3 cellular contexts compared by ENCODE assay signal in the genomic region with DNA sequence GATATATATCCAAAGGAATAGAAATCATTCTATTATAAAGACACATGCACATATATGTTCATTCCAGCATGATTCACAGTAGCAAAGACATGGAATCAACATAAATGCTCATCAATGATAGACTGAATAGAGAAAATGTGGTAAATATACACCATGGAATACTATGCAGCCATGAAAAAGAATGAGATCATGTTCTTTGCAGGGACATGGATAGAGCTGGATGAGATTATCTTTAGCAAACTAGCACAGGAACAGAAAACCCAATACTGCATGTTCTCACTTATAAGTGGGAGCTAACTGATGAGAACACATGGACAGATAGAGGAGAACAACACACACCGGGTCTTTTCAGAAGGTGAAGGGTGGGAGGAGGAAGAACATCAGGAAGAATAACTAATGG.
A peak's percentile ranks its signal among the peaks of the same experiment; 100 is the strongest.
TF ChIP-seq lines count a peak whose summit lies in the region.

No MANE protein-coding gene starts in this region.

TF ChIP-seq in HEK293, 187 proteins besides CTCF, POLR2A, EP300 and RAD21:
- TF ChIP-seq, protein P1, sequence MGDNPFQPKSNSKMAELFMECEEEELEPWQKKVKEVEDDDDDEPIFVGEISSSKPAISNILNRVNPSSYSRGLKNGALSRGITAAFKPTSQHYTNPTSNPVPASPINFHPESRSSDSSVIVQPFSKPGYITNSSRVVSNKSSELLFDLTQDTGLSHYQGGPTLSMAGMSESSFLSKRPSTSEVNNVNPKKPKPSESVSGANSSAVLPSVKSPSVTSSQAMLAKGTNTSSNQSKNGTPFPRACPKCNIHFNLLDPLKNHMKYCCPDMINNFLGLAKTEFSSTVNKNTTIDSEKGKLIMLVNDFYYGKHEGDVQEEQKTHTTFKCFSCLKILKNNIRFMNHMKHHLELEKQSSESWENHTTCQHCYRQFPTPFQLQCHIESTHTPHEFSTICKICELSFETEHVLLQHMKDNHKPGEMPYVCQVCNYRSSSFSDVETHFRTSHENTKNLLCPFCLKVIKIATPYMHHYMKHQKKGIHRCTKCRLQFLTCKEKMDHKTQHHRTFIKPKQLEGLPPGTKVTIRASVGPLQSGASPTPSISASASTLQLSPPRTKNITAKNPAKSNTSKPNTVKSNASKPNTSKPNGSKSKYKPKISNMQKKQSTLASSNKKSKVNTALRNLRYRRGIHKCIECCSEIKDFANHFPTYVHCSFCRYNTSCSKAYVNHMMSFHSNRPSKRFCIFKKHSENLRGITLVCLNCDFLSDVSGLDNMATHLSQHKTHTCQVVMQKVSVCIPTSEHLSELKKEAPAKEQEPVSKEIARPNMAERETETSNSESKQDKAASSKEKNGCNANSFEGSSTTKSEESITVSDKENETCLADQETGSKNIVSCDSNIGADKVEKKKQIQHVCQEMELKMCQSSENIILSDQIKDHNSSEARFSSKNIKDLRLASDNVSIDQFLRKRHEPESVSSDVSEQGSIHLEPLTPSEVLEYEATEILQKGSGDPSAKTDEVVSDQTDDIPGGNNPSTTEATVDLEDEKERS (tag by site-specific recombination; IDR thresholded peaks at IDR 0.05): peak; percentile 65; the same call in 1 of the 2 replicates
- no peak for TF ChIP-seq ZBTB20 (tag by site-specific recombination; IDR thresholded peaks at IDR 0.05)
- TF ChIP-seq ZNF146 (tag by site-specific recombination; IDR thresholded peaks at IDR 0.05): peak; percentile 87

TF ChIP-seq in K562, 482 proteins besides CTCF, POLR2A, EP300 and RAD21 (continues in another document):
- TF ChIP-seq, protein P2, sequence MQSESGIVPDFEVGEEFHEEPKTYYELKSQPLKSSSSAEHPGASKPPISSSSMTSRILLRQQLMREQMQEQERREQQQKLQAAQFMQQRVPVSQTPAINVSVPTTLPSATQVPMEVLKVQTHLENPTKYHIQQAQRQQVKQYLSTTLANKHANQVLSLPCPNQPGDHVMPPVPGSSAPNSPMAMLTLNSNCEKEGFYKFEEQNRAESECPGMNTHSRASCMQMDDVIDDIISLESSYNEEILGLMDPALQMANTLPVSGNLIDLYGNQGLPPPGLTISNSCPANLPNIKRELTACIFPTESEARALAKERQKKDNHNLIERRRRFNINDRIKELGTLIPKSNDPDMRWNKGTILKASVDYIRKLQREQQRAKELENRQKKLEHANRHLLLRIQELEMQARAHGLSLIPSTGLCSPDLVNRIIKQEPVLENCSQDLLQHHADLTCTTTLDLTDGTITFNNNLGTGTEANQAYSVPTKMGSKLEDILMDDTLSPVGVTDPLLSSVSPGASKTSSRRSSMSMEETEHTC (IDR thresholded peaks at IDR 0.05): no peak
- peak; percentile 45 for TF ChIP-seq RBM25 (IDR thresholded peaks at IDR 0.05; ENCODE audit: low read depth, low read length, severe bottlenecking)
- TF ChIP-seq PHF21A (IDR thresholded peaks at IDR 0.05; ENCODE audit: borderline replicate concordance, low read depth): no peak
- TF ChIP-seq IFI16 (CRISPR knock-in tag; IDR thresholded peaks at IDR 0.05): no peak
- TF ChIP-seq ETV1 (tag; conservative IDR thresholded peaks at IDR 0.05; ENCODE audit: low read depth): no peak
- TF ChIP-seq ZBED1 (IDR thresholded peaks at IDR 0.05): no peak
- no peak for TF ChIP-seq ZBTB8A (IDR thresholded peaks at IDR 0.05; ENCODE audit: partially characterized antibody)
- TF ChIP-seq ZNF384 (IDR thresholded peaks at IDR 0.05; ENCODE audit: low read depth, low read length): no peak
- TF ChIP-seq, protein P3, sequence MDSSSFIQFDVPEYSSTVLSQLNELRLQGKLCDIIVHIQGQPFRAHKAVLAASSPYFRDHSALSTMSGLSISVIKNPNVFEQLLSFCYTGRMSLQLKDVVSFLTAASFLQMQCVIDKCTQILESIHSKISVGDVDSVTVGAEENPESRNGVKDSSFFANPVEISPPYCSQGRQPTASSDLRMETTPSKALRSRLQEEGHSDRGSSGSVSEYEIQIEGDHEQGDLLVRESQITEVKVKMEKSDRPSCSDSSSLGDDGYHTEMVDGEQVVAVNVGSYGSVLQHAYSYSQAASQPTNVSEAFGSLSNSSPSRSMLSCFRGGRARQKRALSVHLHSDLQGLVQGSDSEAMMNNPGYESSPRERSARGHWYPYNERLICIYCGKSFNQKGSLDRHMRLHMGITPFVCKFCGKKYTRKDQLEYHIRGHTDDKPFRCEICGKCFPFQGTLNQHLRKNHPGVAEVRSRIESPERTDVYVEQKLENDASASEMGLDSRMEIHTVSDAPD (CRISPR knock-in tag; IDR thresholded peaks at IDR 0.05): no peak
- no peak for TF ChIP-seq FOSL1 (tag; conservative IDR thresholded peaks at IDR 0.05)
- TF ChIP-seq, protein P4, sequence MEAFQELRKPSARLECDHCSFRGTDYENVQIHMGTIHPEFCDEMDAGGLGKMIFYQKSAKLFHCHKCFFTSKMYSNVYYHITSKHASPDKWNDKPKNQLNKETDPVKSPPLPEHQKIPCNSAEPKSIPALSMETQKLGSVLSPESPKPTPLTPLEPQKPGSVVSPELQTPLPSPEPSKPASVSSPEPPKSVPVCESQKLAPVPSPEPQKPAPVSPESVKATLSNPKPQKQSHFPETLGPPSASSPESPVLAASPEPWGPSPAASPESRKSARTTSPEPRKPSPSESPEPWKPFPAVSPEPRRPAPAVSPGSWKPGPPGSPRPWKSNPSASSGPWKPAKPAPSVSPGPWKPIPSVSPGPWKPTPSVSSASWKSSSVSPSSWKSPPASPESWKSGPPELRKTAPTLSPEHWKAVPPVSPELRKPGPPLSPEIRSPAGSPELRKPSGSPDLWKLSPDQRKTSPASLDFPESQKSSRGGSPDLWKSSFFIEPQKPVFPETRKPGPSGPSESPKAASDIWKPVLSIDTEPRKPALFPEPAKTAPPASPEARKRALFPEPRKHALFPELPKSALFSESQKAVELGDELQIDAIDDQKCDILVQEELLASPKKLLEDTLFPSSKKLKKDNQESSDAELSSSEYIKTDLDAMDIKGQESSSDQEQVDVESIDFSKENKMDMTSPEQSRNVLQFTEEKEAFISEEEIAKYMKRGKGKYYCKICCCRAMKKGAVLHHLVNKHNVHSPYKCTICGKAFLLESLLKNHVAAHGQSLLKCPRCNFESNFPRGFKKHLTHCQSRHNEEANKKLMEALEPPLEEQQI (IDR thresholded peaks at IDR 0.05): no peak
- no peak for TF ChIP-seq TAF1 (IDR thresholded peaks at IDR 0.05; ENCODE audit: control insufficient read depth, extremely low read depth, insufficient read depth, low read length, severe bottlenecking)
- TF ChIP-seq, protein P5, sequence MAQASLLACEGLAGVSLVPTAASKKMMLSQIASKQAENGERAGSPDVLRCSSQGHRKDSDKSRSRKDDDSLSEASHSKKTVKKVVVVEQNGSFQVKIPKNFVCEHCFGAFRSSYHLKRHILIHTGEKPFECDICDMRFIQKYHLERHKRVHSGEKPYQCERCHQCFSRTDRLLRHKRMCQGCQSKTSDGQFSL (CRISPR knock-in tag; IDR thresholded peaks at IDR 0.05): no peak
- TF ChIP-seq, protein P5 (tag; IDR thresholded peaks at IDR 0.05): no peak
- TF ChIP-seq ZNF23 (CRISPR knock-in tag; IDR thresholded peaks at IDR 0.05): no peak

TF ChIP-seq in H1, 55 proteins besides CTCF, POLR2A, EP300 and RAD21:
- TF ChIP-seq CHD2 (IDR thresholded peaks at IDR 0.05; ENCODE audit: low read length) (no peak), TBP (IDR thresholded peaks at IDR 0.05; ENCODE audit: low read depth, low read length) (no peak), TAF7 (optimal IDR thresholded peaks at IDR 0.05; ENCODE audit: borderline replicate concordance, low read depth, low read length) (no peak), ASH2L (IDR thresholded peaks at IDR 0.05; ENCODE audit: low read length) (no peak), NRF1 (IDR thresholded peaks at IDR 0.05; ENCODE audit: low read depth, low read length) (no peak), CEBPB (IDR thresholded peaks at IDR 0.05; ENCODE audit: low read depth, low read length) (no peak), SP2 (IDR thresholded peaks at IDR 0.05; ENCODE audit: low read length) (no peak), YY1 (IDR thresholded peaks at IDR 0.05; ENCODE audit: low read depth, low read length) (no peak), POU5F1 (IDR thresholded peaks at IDR 0.05; ENCODE audit: low read depth, low read length) (no peak), BCL11A (IDR thresholded peaks at IDR 0.05; ENCODE audit: low read depth in 2 of 2, low read length in 2 of 2) (no peak), BRCA1 (IDR thresholded peaks at IDR 0.05; ENCODE audit: low read depth, low read length) (no peak), KDM4A (IDR thresholded peaks at IDR 0.05; ENCODE audit: low read depth, low read length, severe bottlenecking) (no peak), SAP30 (IDR thresholded peaks at IDR 0.05; ENCODE audit: insufficient read depth, insufficient replicate concordance, low read length) (no peak), ZNF274 (IDR thresholded peaks at IDR 0.05; ENCODE audit: borderline replicate concordance, extremely low read depth, low read length) (no peak), RFX5 (IDR thresholded peaks at IDR 0.05; ENCODE audit: borderline replicate concordance, low read depth, low read length) (no peak), CBX5 (IDR thresholded peaks at IDR 0.05; ENCODE audit: low read depth, low read length) (no peak), FOSL1 (IDR thresholded peaks at IDR 0.05; ENCODE audit: insufficient read depth, low read depth, low read length) (no peak), BACH1 (IDR thresholded peaks at IDR 0.05; ENCODE audit: low read length) (no peak), CTBP2 (IDR thresholded peaks at IDR 0.05; ENCODE audit: borderline replicate concordance, insufficient read depth, insufficient read length, low read length) (no peak)
